Comparison of ENCODE assay signal across 1 cellular context in the genomic region with DNA sequence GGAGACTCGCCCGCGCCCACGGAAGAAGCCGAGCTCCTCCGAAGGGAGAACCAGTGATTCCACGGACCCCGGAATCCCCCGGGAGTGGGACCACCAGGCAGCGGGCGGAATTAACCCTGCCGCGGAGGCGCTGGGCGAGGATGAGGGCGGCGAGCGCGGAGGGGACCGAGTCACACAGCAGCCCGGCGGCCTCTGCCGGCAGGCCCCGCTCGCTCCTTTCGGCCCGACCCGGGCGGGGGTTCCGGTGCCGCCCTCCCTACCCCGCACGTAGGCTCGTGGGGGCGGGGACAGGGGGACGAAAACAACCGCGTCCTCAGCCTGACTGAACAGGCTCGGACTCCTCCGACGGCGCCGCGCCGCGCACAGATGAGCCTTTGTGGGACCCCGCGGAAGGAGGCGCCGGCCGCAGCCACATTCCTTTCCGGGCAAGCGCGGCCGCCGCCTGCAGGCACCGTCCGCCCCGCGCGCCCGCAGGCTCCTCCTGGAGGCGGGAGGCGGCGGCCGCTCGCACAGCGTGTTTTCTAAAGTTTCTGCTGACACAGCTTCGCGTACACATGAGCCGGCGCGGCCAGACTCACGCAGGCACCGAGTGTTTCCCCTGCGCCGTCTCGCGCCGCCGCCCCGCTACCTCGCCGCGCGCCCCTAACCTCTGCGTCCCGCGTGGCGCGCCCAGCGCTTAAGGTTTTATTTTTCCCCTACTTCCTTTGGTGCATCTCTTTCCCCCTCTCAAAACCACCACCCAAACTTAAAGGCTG.
TF ChIP-seq lines count a peak whose summit lies in the region.

No MANE protein-coding gene starts in this region.

TF ChIP-seq in HEK293, 187 proteins besides CTCF, POLR2A, EP300 and RAD21 (continued from another document and continues in another):
- TF ChIP-seq ZNF274 (IDR thresholded peaks at IDR 0.05; ENCODE audit: low read length) (no peak), ZNF274 (tag by site-specific recombination; IDR thresholded peaks at IDR 0.05; ENCODE audit: borderline replicate concordance) (no peak), ZNF626 (tag by site-specific recombination; IDR thresholded peaks at IDR 0.05) (peak; percentile 17; the same call in 1 of the 2 replicates), SP7 (tag by site-specific recombination; IDR thresholded peaks at IDR 0.05) (peak; percentile 54), ZNF391 (tag by site-specific recombination; IDR thresholded peaks at IDR 0.05; ENCODE audit: borderline replicate concordance, low read depth) (peak; percentile 84; the same call in 1 of the 2 replicates), ZNF10 (tag by site-specific recombination; IDR thresholded peaks at IDR 0.05) (peak; percentile 9), HOXC10 (CRISPR knock-in tag; IDR thresholded peaks at IDR 0.05) (peak; percentile 84; the same call in 1 of the 2 replicates), SP3 (tag by site-specific recombination; IDR thresholded peaks at IDR 0.05) (peak; percentile 73), ZNF394 (tag by site-specific recombination; IDR thresholded peaks at IDR 0.05; ENCODE audit: borderline replicate concordance) (peak; percentile 43; the same call in 1 of the 2 replicates), ZNF175 (tag by site-specific recombination; IDR thresholded peaks at IDR 0.05) (no peak), KLF8 (tag by site-specific recombination; IDR thresholded peaks at IDR 0.05) (peak; percentile 97), KLF7 (tag by site-specific recombination; IDR thresholded peaks at IDR 0.05; ENCODE audit: borderline replicate concordance) (peak; percentile 54; the same call in 1 of the 2 replicates), ZNF677 (tag by site-specific recombination; IDR thresholded peaks at IDR 0.05) (no peak), ZBTB7A (tag by site-specific recombination; IDR thresholded peaks at IDR 0.05; ENCODE audit: low read depth) (peak; percentile 58; the same call in 1 of the 2 replicates), TRIM28 (IDR thresholded peaks at IDR 0.05; ENCODE audit: borderline replicate concordance, low read length) (peak; percentile 91), ZNF510 (tag by site-specific recombination; IDR thresholded peaks at IDR 0.05; ENCODE audit: insufficient replicate concordance) (no peak), ZNF639 (tag by site-specific recombination; IDR thresholded peaks at IDR 0.05) (peak; percentile 23; the same call in 1 of the 2 replicates), ZNF596 (tag by site-specific recombination; IDR thresholded peaks at IDR 0.05) (peak; percentile 75), ZBTB26 (tag by site-specific recombination; optimal IDR thresholded peaks at IDR 0.05) (peak; percentile 96), ZEB2 (tag by site-specific recombination; IDR thresholded peaks at IDR 0.05) (peak; percentile 90), ZBTB8A (tag by site-specific recombination; IDR thresholded peaks at IDR 0.05) (peak; percentile 94), ZNF768 (tag by site-specific recombination; IDR thresholded peaks at IDR 0.05) (0 out of 2 replicates have a peak, but pooled peaks have one; percentile 7), BCL11B (tag by site-specific recombination; IDR thresholded peaks at IDR 0.05; ENCODE audit: low read depth) (0 out of 2 replicates have a peak, but pooled peaks have one; percentile 14), ZNF792 (tag by site-specific recombination; IDR thresholded peaks at IDR 0.05) (peak; percentile 61; the same call in 1 of the 2 replicates), MEIS1 (CRISPR knock-in tag; IDR thresholded peaks at IDR 0.05; ENCODE audit: borderline replicate concordance) (no peak), ZBTB11 (tag by site-specific recombination; conservative IDR thresholded peaks at IDR 0.05; ENCODE audit: low read depth) (peak; percentile 87), ZNF521 (tag by site-specific recombination; IDR thresholded peaks at IDR 0.05) (no peak), ZBTB20 (tag by site-specific recombination; IDR thresholded peaks at IDR 0.05) (peak; percentile 92; the same call in 1 of the 2 replicates), ZNF843 (tag by site-specific recombination; IDR thresholded peaks at IDR 0.05) (peak; percentile 59), REPIN1 (tag by site-specific recombination; IDR thresholded peaks at IDR 0.05; ENCODE audit: low read depth) (peak; percentile 23; the same call in 1 of the 2 replicates), OVOL3 (tag by site-specific recombination; IDR thresholded peaks at IDR 0.05) (0 out of 2 replicates have a peak, but pooled peaks have one; percentile 18), ZXDB (tag by site-specific recombination; IDR thresholded peaks at IDR 0.05) (peak; percentile 77), OSR2 (tag by site-specific recombination; IDR thresholded peaks at IDR 0.05) (peak; percentile 5; the same call in 1 of the 2 replicates), EGR2 (tag by site-specific recombination; IDR thresholded peaks at IDR 0.05; ENCODE audit: low read depth) (peak; percentile 73), ZNF239 (tag by site-specific recombination; IDR thresholded peaks at IDR 0.05) (peak; percentile 36; the same call in 1 of the 2 replicates)
- TF ChIP-seq, protein P1, sequence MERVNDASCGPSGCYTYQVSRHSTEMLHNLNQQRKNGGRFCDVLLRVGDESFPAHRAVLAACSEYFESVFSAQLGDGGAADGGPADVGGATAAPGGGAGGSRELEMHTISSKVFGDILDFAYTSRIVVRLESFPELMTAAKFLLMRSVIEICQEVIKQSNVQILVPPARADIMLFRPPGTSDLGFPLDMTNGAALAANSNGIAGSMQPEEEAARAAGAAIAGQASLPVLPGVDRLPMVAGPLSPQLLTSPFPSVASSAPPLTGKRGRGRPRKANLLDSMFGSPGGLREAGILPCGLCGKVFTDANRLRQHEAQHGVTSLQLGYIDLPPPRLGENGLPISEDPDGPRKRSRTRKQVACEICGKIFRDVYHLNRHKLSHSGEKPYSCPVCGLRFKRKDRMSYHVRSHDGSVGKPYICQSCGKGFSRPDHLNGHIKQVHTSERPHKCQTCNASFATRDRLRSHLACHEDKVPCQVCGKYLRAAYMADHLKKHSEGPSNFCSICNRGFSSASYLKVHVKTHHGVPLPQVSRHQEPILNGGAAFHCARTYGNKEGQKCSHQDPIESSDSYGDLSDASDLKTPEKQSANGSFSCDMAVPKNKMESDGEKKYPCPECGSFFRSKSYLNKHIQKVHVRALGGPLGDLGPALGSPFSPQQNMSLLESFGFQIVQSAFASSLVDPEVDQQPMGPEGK (tag by site-specific recombination; IDR thresholded peaks at IDR 0.05) = peak; percentile 99
- TF ChIP-seq, protein P2, sequence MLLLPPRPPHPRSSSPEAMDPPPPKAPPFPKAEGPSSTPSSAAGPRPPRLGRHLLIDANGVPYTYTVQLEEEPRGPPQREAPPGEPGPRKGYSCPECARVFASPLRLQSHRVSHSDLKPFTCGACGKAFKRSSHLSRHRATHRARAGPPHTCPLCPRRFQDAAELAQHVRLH (tag by site-specific recombination; IDR thresholded peaks at IDR 0.05) = peak; percentile 82; the same call in 1 of the 2 replicates
- TF ChIP-seq, protein P3, sequence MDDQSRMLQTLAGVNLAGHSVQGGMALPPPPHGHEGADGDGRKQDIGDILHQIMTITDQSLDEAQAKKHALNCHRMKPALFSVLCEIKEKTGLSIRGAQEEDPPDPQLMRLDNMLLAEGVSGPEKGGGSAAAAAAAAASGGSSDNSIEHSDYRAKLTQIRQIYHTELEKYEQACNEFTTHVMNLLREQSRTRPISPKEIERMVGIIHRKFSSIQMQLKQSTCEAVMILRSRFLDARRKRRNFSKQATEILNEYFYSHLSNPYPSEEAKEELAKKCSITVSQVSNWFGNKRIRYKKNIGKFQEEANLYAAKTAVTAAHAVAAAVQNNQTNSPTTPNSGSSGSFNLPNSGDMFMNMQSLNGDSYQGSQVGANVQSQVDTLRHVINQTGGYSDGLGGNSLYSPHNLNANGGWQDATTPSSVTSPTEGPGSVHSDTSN (CRISPR knock-in tag; IDR thresholded peaks at IDR 0.05) = peak; percentile 87
- TF ChIP-seq, protein P4, sequence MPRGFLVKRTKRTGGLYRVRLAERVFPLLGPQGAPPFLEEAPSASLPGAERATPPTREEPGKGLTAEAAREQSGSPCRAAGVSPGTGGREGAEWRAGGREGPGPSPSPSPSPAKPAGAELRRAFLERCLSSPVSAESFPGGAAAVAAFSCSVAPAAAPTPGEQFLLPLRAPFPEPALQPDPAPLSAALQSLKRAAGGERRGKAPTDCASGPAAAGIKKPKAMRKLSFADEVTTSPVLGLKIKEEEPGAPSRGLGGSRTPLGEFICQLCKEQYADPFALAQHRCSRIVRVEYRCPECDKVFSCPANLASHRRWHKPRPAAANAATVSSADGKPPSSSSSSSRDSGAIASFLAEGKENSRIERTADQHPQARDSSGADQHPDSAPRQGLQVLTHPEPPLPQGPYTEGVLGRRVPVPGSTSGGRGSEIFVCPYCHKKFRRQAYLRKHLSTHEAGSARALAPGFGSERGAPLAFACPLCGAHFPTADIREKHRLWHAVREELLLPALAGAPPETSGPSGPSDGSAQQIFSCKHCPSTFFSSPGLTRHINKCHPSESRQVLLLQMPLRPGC (tag by site-specific recombination; IDR thresholded peaks at IDR 0.05) = peak; percentile 30; the same call in 1 of the 2 replicates
- TF ChIP-seq, protein P5, sequence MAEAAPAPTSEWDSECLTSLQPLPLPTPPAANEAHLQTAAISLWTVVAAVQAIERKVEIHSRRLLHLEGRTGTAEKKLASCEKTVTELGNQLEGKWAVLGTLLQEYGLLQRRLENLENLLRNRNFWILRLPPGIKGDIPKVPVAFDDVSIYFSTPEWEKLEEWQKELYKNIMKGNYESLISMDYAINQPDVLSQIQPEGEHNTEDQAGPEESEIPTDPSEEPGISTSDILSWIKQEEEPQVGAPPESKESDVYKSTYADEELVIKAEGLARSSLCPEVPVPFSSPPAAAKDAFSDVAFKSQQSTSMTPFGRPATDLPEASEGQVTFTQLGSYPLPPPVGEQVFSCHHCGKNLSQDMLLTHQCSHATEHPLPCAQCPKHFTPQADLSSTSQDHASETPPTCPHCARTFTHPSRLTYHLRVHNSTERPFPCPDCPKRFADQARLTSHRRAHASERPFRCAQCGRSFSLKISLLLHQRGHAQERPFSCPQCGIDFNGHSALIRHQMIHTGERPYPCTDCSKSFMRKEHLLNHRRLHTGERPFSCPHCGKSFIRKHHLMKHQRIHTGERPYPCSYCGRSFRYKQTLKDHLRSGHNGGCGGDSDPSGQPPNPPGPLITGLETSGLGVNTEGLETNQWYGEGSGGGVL (tag by site-specific recombination; IDR thresholded peaks at IDR 0.05) = peak; percentile 60; the same call in 1 of the 2 replicates
- TF ChIP-seq, protein P6, sequence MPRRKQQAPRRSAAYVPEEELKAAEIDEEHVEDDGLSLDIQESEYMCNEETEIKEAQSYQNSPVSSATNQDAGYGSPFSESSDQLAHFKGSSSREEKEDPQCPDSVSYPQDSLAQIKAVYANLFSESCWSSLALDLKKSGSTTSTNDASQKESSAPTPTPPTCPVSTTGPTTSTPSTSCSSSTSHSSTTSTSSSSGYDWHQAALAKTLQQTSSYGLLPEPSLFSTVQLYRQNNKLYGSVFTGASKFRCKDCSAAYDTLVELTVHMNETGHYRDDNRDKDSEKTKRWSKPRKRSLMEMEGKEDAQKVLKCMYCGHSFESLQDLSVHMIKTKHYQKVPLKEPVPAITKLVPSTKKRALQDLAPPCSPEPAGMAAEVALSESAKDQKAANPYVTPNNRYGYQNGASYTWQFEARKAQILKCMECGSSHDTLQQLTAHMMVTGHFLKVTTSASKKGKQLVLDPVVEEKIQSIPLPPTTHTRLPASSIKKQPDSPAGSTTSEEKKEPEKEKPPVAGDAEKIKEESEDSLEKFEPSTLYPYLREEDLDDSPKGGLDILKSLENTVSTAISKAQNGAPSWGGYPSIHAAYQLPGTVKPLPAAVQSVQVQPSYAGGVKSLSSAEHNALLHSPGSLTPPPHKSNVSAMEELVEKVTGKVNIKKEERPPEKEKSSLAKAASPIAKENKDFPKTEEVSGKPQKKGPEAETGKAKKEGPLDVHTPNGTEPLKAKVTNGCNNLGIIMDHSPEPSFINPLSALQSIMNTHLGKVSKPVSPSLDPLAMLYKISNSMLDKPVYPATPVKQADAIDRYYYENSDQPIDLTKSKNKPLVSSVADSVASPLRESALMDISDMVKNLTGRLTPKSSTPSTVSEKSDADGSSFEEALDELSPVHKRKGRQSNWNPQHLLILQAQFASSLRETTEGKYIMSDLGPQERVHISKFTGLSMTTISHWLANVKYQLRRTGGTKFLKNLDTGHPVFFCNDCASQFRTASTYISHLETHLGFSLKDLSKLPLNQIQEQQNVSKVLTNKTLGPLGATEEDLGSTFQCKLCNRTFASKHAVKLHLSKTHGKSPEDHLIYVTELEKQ (tag by site-specific recombination; IDR thresholded peaks at IDR 0.05; ENCODE audit: borderline replicate concordance) = 0 out of 2 replicates have a peak, but pooled peaks have one; percentile 16
